In genomic region chr18:3261393-3262233, GRCh38 we compare ENCODE assay signal across 8 cellular contexts. TPM values are rescaled to one million over a fixed set of nuclear protein-coding genes. Genes with fewer than 3 reads are reported as not detected.
A peak's percentile ranks its signal among the peaks of the same experiment; 100 is the strongest.
DNase-seq lines count a peak whose midpoint lies in the region; ATAC-seq and TF ChIP-seq lines count a peak whose summit lies in the region.

MYL12B (plus strand) TSS chr18:3262133; CDS start chr18:3272899, 10,766 bp downstream.

- peaks cover 77% of the 10 kb centered on the region for H3K4me1 ChIP-seq in CD8-positive, alpha-beta memory T cell (ENCODE audit: insufficient read depth, low read length)
- H3K4me1 ChIP-seq in OCI-LY7 (ENCODE audit: insufficient read depth, low read length, poor library complexity, severe bottlenecking) = peaks cover 62% of the 10 kb centered on the region
- H3K4me1 ChIP-seq in mucosa of stomach (ENCODE audit: control insufficient read depth, insufficient read depth, low read length) = peaks cover 34% of the 10 kb centered on the region

- H3K9me2 ChIP-seq in OCI-LY7 (ENCODE audit: insufficient read depth, low read length) = no peaks in the 10 kb centered on the region

- peak within 1 kb of the TSS; percentile 90 to 99 (median 98) for H3K4me3 Mint-ChIP-seq in CD8-positive, alpha-beta memory T cell

- intact Hi-C loops in OCI-LY7 (cut with micrococcal nuclease; ENCODE audit: unreplicated experiment) = loop anchor here (1.0 to 5.0 kb wide), 2 partner anchors 18 to 604 kb away; partner anchors contain the start of gene SMCHD1

- H3K79me2 ChIP-seq in OCI-LY7 (ENCODE audit: insufficient read depth, low read depth, low read length) = peaks cover 60% of the 10 kb centered on the region

- peak within 1 kb of the TSS; percentile 95 for H3K27ac ChIP-seq in CD8-positive, alpha-beta memory T cell (ENCODE audit: low read depth, low read length)
- H3K27ac ChIP-seq in OCI-LY7 (ENCODE audit: low read depth, low read length, poor library complexity, severe bottlenecking) = peak within 1 kb of the TSS; percentile 81

- H3K36me3 Mint-ChIP-seq in CD8-positive, alpha-beta memory T cell = peaks cover 5 to 49% (median 11%) of the 10 kb centered on the region in 3 donors

- H3K4me1 Mint-ChIP-seq in CD8-positive, alpha-beta memory T cell = peaks cover 67 to 88% (median 86%) of the 10 kb centered on the region in 3 donors

- peak within 1 kb of the TSS; percentile 82 for H3K4me3 ChIP-seq in CD8-positive, alpha-beta memory T cell (ENCODE audit: low read length)
- H3K4me3 ChIP-seq in OCI-LY7 (ENCODE audit: low read depth, low read length, poor library complexity, severe bottlenecking) (peak within 1 kb of the TSS; percentile 86), epithelial cell of proximal tubule (ENCODE audit: low read depth, low read length) (peak within 1 kb of the TSS; percentile 68), mucosa of stomach (ENCODE audit: low read length) (peak within 1 kb of the TSS; percentile 74)

- POLR2A ChIA-PET in CD8-positive, alpha-beta memory T cell (lab: Charles Lee) = interaction anchor here (0.6 to 3.1 kb wide), 11 partner anchors 12 to 341 kb away, joined by 3 to 134 read pairs (median 3); partner anchors contain the start of gene MYL12A
- POLR2A ChIA-PET in OCI-LY7 (lab: Charles Lee) = interaction anchor here (0.7 to 2.4 kb wide), 6 partner anchors 10 to 398 kb away, joined by 3 to 9 read pairs (median 4); no protein-coding TSS in a partner anchor

- H3K9ac ChIP-seq in mucosa of stomach (ENCODE audit: low read length) = peak within 1 kb of the TSS; percentile 97

- H3K4me2 ChIP-seq in OCI-LY7 (ENCODE audit: low read length) = peak within 1 kb of the TSS; percentile 93

- CTCF ChIA-PET in CD8-positive, alpha-beta memory T cell (lab: Charles Lee) = interaction anchor here (0.6 to 3.1 kb wide), 7 partner anchors 9 to 334 kb away, joined by 3 to 32 read pairs (median 6); partner anchors contain the start of gene MYL12A
- CTCF ChIA-PET in OCI-LY7 (lab: Charles Lee; ENCODE audit: unreplicated experiment) = no interaction called here

- H3K9me3 Mint-ChIP-seq in CD8-positive, alpha-beta memory T cell = no peaks in the 10 kb centered on the region

- peak within 1 kb of the TSS; percentile 44; the same call in 1 of the 2 replicates for H2AFZ ChIP-seq in OCI-LY7 (ENCODE audit: low read length)

- DNase-seq in CD8-positive, alpha-beta memory T cell = peak; percentile 81 to 91 (median 85)
- DNase-seq in OCI-LY7 (ENCODE audit: low spot score) (peak; percentile 88), activated T-cell treated with anti-CD3 and anti-CD28 coated beads for 4 hours (peak; percentile 55), epithelial cell of proximal tubule (ENCODE audit: low read depth) (no peak)
- DNase-seq in stimulated activated CD8-positive, alpha-beta memory T cell treated with anti-CD3 and anti-CD28 coated beads, Interleukin-7, amount 100 ng/mL, for 4 hours (ENCODE audit: low read depth in 2 of 2) = peak; percentile 38 to 74

- peak within 1 kb of the TSS; percentile 96 to 100 (median 100) for H3K27ac Mint-ChIP-seq in CD8-positive, alpha-beta memory T cell

- ATAC-seq in GM19395 (IDR thresholded peaks at IDR 0.05; ENCODE audit: unreplicated experiment) (peak; percentile 83), HG03521 (IDR thresholded peaks at IDR 0.05; ENCODE audit: unreplicated experiment) (peak; percentile 73)

- no peak for TF ChIP-seq CTCF in OCI-LY7 (conservative IDR thresholded peaks at IDR 0.05; ENCODE audit: low read length)
- no peak for TF ChIP-seq CTCF in epithelial cell of proximal tubule (conservative IDR thresholded peaks at IDR 0.05; ENCODE audit: low read depth, low read length)

- peaks cover 20% of the 10 kb centered on the region for H3K36me3 ChIP-seq in CD8-positive, alpha-beta memory T cell (ENCODE audit: insufficient read depth, low read length)
- H3K36me3 ChIP-seq in OCI-LY7 (ENCODE audit: insufficient read depth, low read length) (peaks cover 31% of the 10 kb centered on the region), mucosa of stomach (ENCODE audit: control insufficient read depth, insufficient read depth, low read length) (peaks cover 13% of the 10 kb centered on the region)

- H3K9me3 ChIP-seq in CD8-positive, alpha-beta memory T cell (ENCODE audit: low read length) = no peaks in the 10 kb centered on the region
- H3K9me3 ChIP-seq in OCI-LY7 (ENCODE audit: low read length) (no peaks in the 10 kb centered on the region), mucosa of stomach (ENCODE audit: control insufficient read depth, low read length) (no peaks in the 10 kb centered on the region)

- H4K20me1 ChIP-seq in OCI-LY7 (ENCODE audit: insufficient read depth, low read length) = peaks cover 24% of the 10 kb centered on the region; the same call in 1 of the 2 replicates

- no peaks in the 10 kb centered on the region for H3K27me3 Mint-ChIP-seq in CD8-positive, alpha-beta memory T cell

- H3K27me3 ChIP-seq in CD8-positive, alpha-beta memory T cell (ENCODE audit: insufficient read depth, low read length, poor library complexity, severe bottlenecking) = no peaks in the 10 kb centered on the region
- H3K27me3 ChIP-seq in mucosa of stomach (ENCODE audit: control insufficient read depth, insufficient read depth, low read length) = no peaks in the 10 kb centered on the region

- no TSS peak for BruUV-seq in OCI-LY7 (replicated peaks; lab: Mats Ljungman, UMichigan)

RNA-seq across cellular contexts. Expression of gene MYL12B, which starts in this region (rescaled TPM):
- total RNA-seq in CD8-positive, alpha-beta memory T cell = 100 to 1,000 TPM; 251 to 252 TPM
- 1,057 TPM for polyA plus RNA-seq in CD8-positive, alpha-beta memory T cell
- total RNA-seq in OCI-LY7 (2014; rRNA removed; shearing (Covaris generic)) = 240 and 260 TPM in 2 replicates
- total RNA-seq in OCI-LY7 (2022) (222 and 230 TPM in 2 replicates), epithelial cell of proximal tubule (562 and 563 TPM in 2 replicates)
